10 cellular contexts compared by ENCODE assay signal in genomic region chr10:92111336-92111939, GRCh38.
"Had no signal": no experiment of that assay in that cellular context is flagged by ENCODE, and none has a peak within 500 bp of the region (broad histone marks: within the 10 kb centered on the region; RNA-seq: fewer than 3 reads in every experiment).

No MANE protein-coding gene starts in this region.

- H3K36me3 ChIP-seq: cardiac muscle cell, colonic mucosa, lower lobe of right lung had no signal

- DNase-seq: activated CD4-positive, alpha-beta T cell treated with anti-CD3 and anti-CD28 coated beads for 48 hours; activated naive CD4-positive, alpha-beta T cell treated with Interleukin-2 at 50 U/mL for 16 hours; activated naive CD8-positive, alpha-beta T cell treated with anti-CD3 and anti-CD28 coated beads, Interleukin-2, amount 50 U/mL, for 24 hours; colonic mucosa; esophagus squamous epithelium; lower lobe of right lung; naive thymus-derived CD4-positive, alpha-beta T cell; small intestine had no signal

- H3K27me3 ChIP-seq: cardiac muscle cell, colonic mucosa, esophagus squamous epithelium had no signal

- ATAC-seq: activated naive CD8-positive, alpha-beta T cell treated with anti-CD3 and anti-CD28 coated beads, Interleukin-2, amount 50 U/mL, for 24 hours; lower lobe of right lung; naive thymus-derived CD4-positive, alpha-beta T cell; WTC11 had no signal

- H3K4me1 ChIP-seq: colonic mucosa had no signal

- H3K27ac ChIP-seq: cardiac muscle cell, colonic mucosa, esophagus squamous epithelium, lower lobe of right lung had no signal

- H3K4me3 ChIP-seq: cardiac muscle cell, colonic mucosa, esophagus squamous epithelium, lower lobe of right lung had no signal
